Comparison of ENCODE assay signal across 9 cellular contexts in genomic region chr12:12533238-12533829, GRCh38. TPM values are rescaled to one million over a fixed set of nuclear protein-coding genes. Genes with fewer than 3 reads are reported as not detected.
DNase-seq lines count a peak whose midpoint lies in the region; ATAC-seq, FAIRE-seq and TF ChIP-seq lines count a peak whose summit lies in the region.
"Had no signal": no experiment of that assay in that cellular context is flagged by ENCODE, and none has a peak within 500 bp of the region (broad histone marks: within the 10 kb centered on the region; RNA-seq: fewer than 3 reads in every experiment).

No MANE protein-coding gene starts in this region.

- peak overlapping the region; percentile 70 for H3K27ac ChIP-seq in skeletal muscle tissue (ENCODE audit: low read depth, low read length)

- TF ChIP-seq POLR2A in GM12891 (IDR thresholded peaks at IDR 0.05; ENCODE audit: low read depth, low read length) = no peak

- H3K27me3 ChIP-seq in skeletal muscle tissue (ENCODE audit: control insufficient read depth in 3 of 3, insufficient read depth in 3 of 3, low read length in 3 of 3) = no peaks in the 10 kb centered on the region

- H3K4me1 ChIP-seq in skeletal muscle tissue (ENCODE audit: control insufficient read depth in 3 of 3, insufficient read depth in 3 of 3, low read length in 3 of 3) = peaks cover 42 to 50% (median 42%) of the 10 kb centered on the region in 3 donors

- peak in 1 of 2 donors; percentile 69 for ATAC-seq in left cardiac atrium
- ATAC-seq in HG03432 (IDR thresholded peaks at IDR 0.05; ENCODE audit: unreplicated experiment) = no peak

- no peaks in the 10 kb centered on the region for H3K36me3 ChIP-seq in skeletal muscle tissue (ENCODE audit: control insufficient read depth in 3 of 3, insufficient read depth in 3 of 3, low read length in 3 of 3)

- no peak overlapping the region for H3K4me3 ChIP-seq in skeletal muscle tissue (ENCODE audit: low read length in 3 of 3)

- DNase-seq in NCI-H1092 treated with DMSO at 0.1 percent for 48 hours (lab: John Stamatoyannopoulos, UW) = peak; percentile 56
- peak; percentile 80 for DNase-seq in SW480 (ENCODE audit: low spot score)
- peak; percentile 32 for DNase-seq in left cardiac atrium
- DNase-seq in middle frontal gyrus (ENCODE audit: extremely low spot score, low spot score) = no peak
- DNase-seq in GM12891 (ENCODE audit: insufficient read length, low spot score) = no peak
- DNase-seq: activated T-cell treated with anti-CD3 and anti-CD28 coated beads for 4 hours; stimulated activated CD4-positive, alpha-beta T cell treated with anti-CD3 and anti-CD28 coated beads, Interleukin-12 subunit alpha, Interleukin-12 subunit beta, amount 100 ng/mL, for 4 hours had no signal

- intact Hi-C loops in left cardiac atrium (cut with DNase I) = no loop called here

- H3K9ac ChIP-seq in skeletal muscle tissue (ENCODE audit: low read depth in 1 of 3, low read length in 3 of 3) = peak overlapping the region; percentile 36 to 57 (median 51)

- no peaks in the 10 kb centered on the region for H3K9me3 ChIP-seq in skeletal muscle tissue (ENCODE audit: control insufficient read depth in 3 of 3, low read length in 3 of 3)

- no peak for FAIRE-seq in GM12891 (lab: Jason Lieb, UNC)

TF ChIP-seq in GM12891, 5 proteins besides CTCF, POLR2A, EP300 and RAD21:
- TF ChIP-seq PAX5 (IDR thresholded peaks at IDR 0.05; ENCODE audit: insufficient read depth, low read length, severe bottlenecking) (no peak), POLR2AphosphoS5 (IDR thresholded peaks at IDR 0.05; ENCODE audit: low read depth, low read length) (no peak), SPI1 (IDR thresholded peaks at IDR 0.05; ENCODE audit: low read depth, low read length) (no peak), POU2F2 (IDR thresholded peaks at IDR 0.05; ENCODE audit: low read depth, low read length) (no peak), TAF1 (IDR thresholded peaks at IDR 0.05; ENCODE audit: low read depth, low read length) (no peak)

RNA-seq across cellular contexts. Expression of gene DUSP16, which starts 29.3 kb away (rescaled TPM):
- total RNA-seq in left cardiac atrium (10 to 100 TPM; 11.5 to 17.3 TPM), skeletal muscle tissue (20.4 TPM)
- 22.6 TPM for polyA plus RNA-seq in GM12891 (2012; ENCODE audit: low read depth, missing spikeins)

Comparison
In these comparisons a context has a peak if more than half of its experiments do, and no peak if none do; other contexts are left out.
1. DNase-seq: peak in NCI-H1092 treated with DMSO at 0.1 percent for 48 hours (single experiment), SW480 (single experiment) and left cardiac atrium (single experiment); none in middle frontal gyrus (single experiment) and GM12891 (single experiment).